9 cellular contexts compared by ENCODE assay signal in the genomic region with DNA sequence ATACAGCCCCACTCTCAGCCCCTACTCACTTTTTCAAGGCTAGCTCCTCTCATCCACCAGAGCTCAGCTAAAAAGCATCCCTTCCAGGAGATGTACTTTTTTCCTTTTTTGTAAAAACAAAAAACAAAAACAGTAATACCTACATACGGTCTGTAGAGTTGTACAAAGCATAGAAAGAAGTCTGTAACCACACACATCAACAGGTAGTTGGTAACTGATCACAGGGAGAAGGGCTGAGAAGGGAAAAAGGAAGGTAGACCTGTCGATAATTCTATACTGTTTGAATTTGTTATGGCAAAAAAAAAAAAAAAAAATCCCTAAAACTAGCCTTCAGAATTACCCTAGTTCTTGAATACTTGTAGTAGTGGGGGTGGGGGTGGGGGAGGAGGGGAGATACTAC. TPM values are rescaled to one million over a fixed set of nuclear protein-coding genes. Genes with fewer than 3 reads are reported as not detected.
A peak's percentile ranks its signal among the peaks of the same experiment; 100 is the strongest.
DNase-seq lines count a peak whose midpoint lies in the region; ATAC-seq and TF ChIP-seq lines count a peak whose summit lies in the region.
"Had no signal": no experiment of that assay in that cellular context is flagged by ENCODE, and none has a peak within 500 bp of the region (broad histone marks: within the 10 kb centered on the region; RNA-seq: fewer than 3 reads in every experiment).

No MANE protein-coding gene starts in this region.

- H2AFZ ChIP-seq in MM.1S (ENCODE audit: low read length) (no peak overlapping the region), neural progenitor cell (replicated peaks) (no peak overlapping the region)

- H3K4me1 ChIP-seq in MM.1S (ENCODE audit: low read length) (0 out of 2 replicates have a peak, but pooled peaks cover 5% of the 10 kb centered on the region), duodenal mucosa (ENCODE audit: control insufficient read depth in 1 of 2, insufficient read depth in 2 of 2, low read length in 2 of 2) (peaks cover 5 to 13% of the 10 kb centered on the region in 2 donors), neural progenitor cell (peaks cover 3% of the 10 kb centered on the region)

- H3K36me3 Mint-ChIP-seq in CD14-positive monocyte (peaks cover 16 to 26% of the 10 kb centered on the region in 2 donors), neural progenitor cell (peaks cover 3% of the 10 kb centered on the region)

- intact Hi-C loops in CD14-positive monocyte (cut with micrococcal nuclease): loop anchor here in 1 of 2 donors (2.0 to 5.0 kb wide), 2 partner anchors 104 to 124 kb away; no protein-coding TSS in a partner anchor

- H3K79me2 ChIP-seq in MM.1S (ENCODE audit: low read length) (peaks cover 47% of the 10 kb centered on the region), neural progenitor cell (ENCODE audit: low read depth) (no peaks in the 10 kb centered on the region)

- H3K9ac ChIP-seq in MM.1S (ENCODE audit: low read length) (peak overlapping the region; percentile 82; the same call in 1 of the 2 replicates), duodenal mucosa (ENCODE audit: low read depth in 1 of 2, low read length in 2 of 2) (peak overlapping the region; percentile 32 to 67), neural progenitor cell (no peak overlapping the region)

- DNase-seq in CD14-positive monocyte (ENCODE audit: low spot score): no peak
- DNase-seq in MM.1S: no peak
- DNase-seq in neural progenitor cell (ENCODE audit: low spot score): no peak
- DNase-seq in NCI-H187 (lab: John Stamatoyannopoulos, UW): no peak
- no peak for DNase-seq in KBM-7
- no peak for DNase-seq in occipital lobe (lab: John Stamatoyannopoulos, UW)
- DNase-seq: NCI-H1930 had no signal

- H3K27ac ChIP-seq in MM.1S (ENCODE audit: low read length): peak overlapping the region; percentile 79; the same call in 1 of the 2 replicates
- no peak overlapping the region for H3K27ac ChIP-seq in duodenal mucosa (ENCODE audit: low read depth, low read length)
- no peak overlapping the region for H3K27ac ChIP-seq in neural progenitor cell

- ATAC-seq in HG03457 (IDR thresholded peaks at IDR 0.05; ENCODE audit: unreplicated experiment): no peak

- no peak for TF ChIP-seq CTCF in CD14-positive monocyte (IDR thresholded peaks at IDR 0.05)
- no peak for TF ChIP-seq CTCF in MM.1S (IDR thresholded peaks at IDR 0.05; ENCODE audit: low read length)
- no peak for TF ChIP-seq CTCF in neural progenitor cell (IDR thresholded peaks at IDR 0.05)

- peak overlapping the region; percentile 87 for H3K4me3 ChIP-seq in MM.1S (ENCODE audit: low read length)
- peak overlapping the region; percentile 77 to 97 for H3K4me3 ChIP-seq in duodenal mucosa (ENCODE audit: low read depth in 1 of 2, low read length in 2 of 2)
- peak overlapping the region; percentile 71 for H3K4me3 ChIP-seq in neural progenitor cell

- peaks cover 11% of the 10 kb centered on the region; the same call in 1 of the 2 replicates for H3K36me3 ChIP-seq in MM.1S (replicated peaks; ENCODE audit: insufficient read depth, low read length)
- peaks cover 0 to 18% of the 10 kb centered on the region in 2 donors for H3K36me3 ChIP-seq in duodenal mucosa (ENCODE audit: control insufficient read depth in 1 of 2, insufficient read depth in 2 of 2, low read length in 2 of 2)
- no peaks in the 10 kb centered on the region for H3K36me3 ChIP-seq in neural progenitor cell

- H3K9me3 ChIP-seq in MM.1S (replicated peaks; ENCODE audit: insufficient read depth, low read length) (no peaks in the 10 kb centered on the region), duodenal mucosa (ENCODE audit: control insufficient read depth in 1 of 2, low read length in 2 of 2) (no peaks in the 10 kb centered on the region), neural progenitor cell (ENCODE audit: low read depth) (no peaks in the 10 kb centered on the region)

- H3K9me2 ChIP-seq in MM.1S (replicated peaks; ENCODE audit: insufficient read depth, low read length): no peaks in the 10 kb centered on the region

- H3K27ac Mint-ChIP-seq in CD14-positive monocyte: peak overlapping the region in 3 of 7 donors; percentile 38 to 100 (median 100)
- no peak overlapping the region for H3K27ac Mint-ChIP-seq in neural progenitor cell

- in situ Hi-C loops in KBM-7 (cut with MboI; ENCODE audit: low pct_unique_long_range_greater_than_20kb, low sequenced_read_pairs): no loop called here

- H3K4me3 Mint-ChIP-seq in CD14-positive monocyte (peak overlapping the region; percentile 40 to 91), neural progenitor cell (peak overlapping the region; percentile 93)

- H4K20me1 ChIP-seq in MM.1S (ENCODE audit: insufficient read depth, low read length): no peaks in the 10 kb centered on the region
- H4K20me1 ChIP-seq in neural progenitor cell (ENCODE audit: low read depth): no peaks in the 10 kb centered on the region

- H3K27me3 Mint-ChIP-seq in CD14-positive monocyte (ENCODE audit: low read depth in 3 of 3) (no peaks in the 10 kb centered on the region), neural progenitor cell (ENCODE audit: insufficient read depth, low read depth) (peaks cover 6% of the 10 kb centered on the region)

- H3F3A ChIP-seq in MM.1S (ENCODE audit: insufficient read depth, low read length) (peaks cover 16% of the 10 kb centered on the region), neural progenitor cell (ENCODE audit: low read depth) (peaks cover 4% of the 10 kb centered on the region)

- H3K4me2 ChIP-seq in MM.1S (ENCODE audit: low read depth, low read length) (peak overlapping the region; percentile 84), neural progenitor cell (peak overlapping the region; percentile 82)

- no peaks in the 10 kb centered on the region for H3K27me3 ChIP-seq in MM.1S (replicated peaks; ENCODE audit: insufficient read depth, low read length)
- H3K27me3 ChIP-seq in duodenal mucosa (ENCODE audit: control insufficient read depth in 1 of 2, insufficient read depth in 2 of 2, low read length in 2 of 2): no peaks in the 10 kb centered on the region
- peaks cover 22% of the 10 kb centered on the region for H3K27me3 ChIP-seq in neural progenitor cell

- H3K4me1 Mint-ChIP-seq in CD14-positive monocyte (peaks cover 37% of the 10 kb centered on the region), neural progenitor cell (peaks cover 8% of the 10 kb centered on the region)

- H3K9me3 Mint-ChIP-seq in CD14-positive monocyte (no peaks in the 10 kb centered on the region), neural progenitor cell (no peaks in the 10 kb centered on the region)

RNA-seq across cellular contexts. Expression of a gene that starts 0.9 kb away (rescaled TPM):
- 10 to 100 TPM; 14.4 to 18.8 TPM for polyA plus RNA-seq in CD14-positive monocyte
- total RNA-seq in neural progenitor cell (ENCODE audit: low replicate concordance): 5.2 and 10.4 TPM in 2 replicates
- 4.4 TPM for total RNA-seq in occipital lobe

RNA-seq across cellular contexts. Expression of a gene that starts 17.3 kb away (rescaled TPM):
- polyA plus RNA-seq in CD14-positive monocyte: 100 to 1,000 TPM in 1 of 2 donors, 10 to 100 TPM in 1; 80.6 to 103 TPM
- total RNA-seq in neural progenitor cell (ENCODE audit: low replicate concordance) (17.7 and 27.5 TPM in 2 replicates), occipital lobe (5.0 TPM)

RNA-seq across cellular contexts. Expression of a gene that starts 26.7 kb away (rescaled TPM):
- 100 to 1,000 TPM; 101 to 122 TPM for polyA plus RNA-seq in CD14-positive monocyte
- total RNA-seq in neural progenitor cell (ENCODE audit: low replicate concordance): 43.3 and 48.7 TPM in 2 replicates
- 29.5 TPM for total RNA-seq in occipital lobe

RNA-seq across cellular contexts. Expression of a gene that starts 27.0 kb away (rescaled TPM):
- polyA plus RNA-seq in CD14-positive monocyte: 10 to 100 TPM in 1 of 2 donors, 1 to 10 TPM in 1; 4.3 to 15.7 TPM
- 28.0 and 37.3 TPM in 2 replicates for total RNA-seq in neural progenitor cell (ENCODE audit: low replicate concordance)
- 17.6 TPM for total RNA-seq in occipital lobe
